Comparison of ENCODE assay signal across 8 cellular contexts in the genomic region with DNA sequence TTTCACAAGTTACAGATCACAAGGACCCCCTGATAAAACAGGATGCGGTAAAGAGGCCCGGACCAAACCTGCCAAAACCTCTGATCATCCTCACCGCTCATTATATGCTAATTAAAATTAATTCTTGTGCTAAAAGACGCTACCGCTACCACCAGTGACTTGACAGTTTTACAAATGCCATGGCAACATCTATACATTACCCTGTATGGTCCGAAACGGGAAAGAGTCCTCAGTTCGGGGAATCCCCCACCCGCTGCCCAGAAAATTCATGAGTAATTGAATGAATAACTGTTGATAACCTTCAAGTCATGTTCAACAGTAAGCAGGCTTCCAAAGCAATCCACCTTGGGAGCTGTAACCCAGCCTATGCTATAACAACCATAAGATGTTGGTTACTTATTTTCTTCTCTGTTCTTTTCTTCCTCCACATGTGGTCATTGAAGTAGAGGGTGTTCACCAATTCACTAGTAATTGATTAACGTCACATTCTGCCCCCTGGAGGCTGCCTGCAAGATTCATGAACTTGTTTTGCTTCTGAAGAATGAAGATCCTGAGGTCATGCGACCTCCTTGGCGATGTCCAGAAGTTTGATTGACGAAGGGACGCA. TPM values are rescaled to one million over a fixed set of nuclear protein-coding genes. Genes with fewer than 3 reads are reported as not detected.
DNase-seq lines count a peak whose midpoint lies in the region; ATAC-seq and TF ChIP-seq lines count a peak whose summit lies in the region.

No MANE protein-coding gene starts in this region.

- H3K9me3 ChIP-seq in prostate gland (no peaks in the 10 kb centered on the region), vagina (no peaks in the 10 kb centered on the region)

- TF ChIP-seq POLR2A in prostate gland (IDR thresholded peaks at IDR 0.05) = no peak
- no peak for TF ChIP-seq POLR2A in vagina (IDR thresholded peaks at IDR 0.05)

- TF ChIP-seq CTCF in BJ (IDR thresholded peaks at IDR 0.05; ENCODE audit: insufficient read depth, low read depth, low read length) (peak; percentile 59), endothelial cell (IDR thresholded peaks at IDR 0.05; ENCODE audit: unreplicated experiment) (peak; percentile 48), prostate gland (IDR thresholded peaks at IDR 0.05) (peak in 3 of 4 experiments; percentile 38 to 65 (median 50)), vagina (IDR thresholded peaks at IDR 0.05) (peak in 1 of 3 experiments; percentile 41)

- DNase-seq in BJ (ENCODE audit: low read depth) = no peak
- DNase-seq in NCI-H460 (ENCODE audit: extremely low read depth, low read depth) = peak; percentile 3
- DNase-seq in activated CD8-positive, alpha-beta T cell treated with anti-CD3 and anti-CD28 coated beads, Interleukin-2, amount 10 ng/mL, durations not matched to agents 7 days and 5 days = peak; percentile 91
- DNase-seq in endothelial cell (ENCODE audit: low spot score) = peak; percentile 71
- DNase-seq in prostate gland (ENCODE audit: low spot score) = peak; percentile 36
- DNase-seq in kidney glomerular epithelial cell (lab: John Stamatoyannopoulos, UW) = no peak
- DNase-seq in vagina (ENCODE audit: extremely low spot score in 2 of 2) = no peak

- intact Hi-C loops in prostate gland (cut with DNase I) (no loop called here), vagina (cut with DNase I) (no loop called here)

- peaks cover 48% of the 10 kb centered on the region for H3K4me1 Mint-ChIP-seq in activated CD8-positive, alpha-beta T cell treated with anti-CD3 and anti-CD28 coated beads, Interleukin-2, amount 10 ng/mL, durations not matched to agents 7 days and 5 days (ENCODE audit: low read depth)
- peaks cover 11% of the 10 kb centered on the region for H3K4me1 Mint-ChIP-seq in endothelial cell (ENCODE audit: unreplicated experiment)

- no peaks in the 10 kb centered on the region for H3K9me3 Mint-ChIP-seq in activated CD8-positive, alpha-beta T cell treated with anti-CD3 and anti-CD28 coated beads, Interleukin-2, amount 10 ng/mL, durations not matched to agents 7 days and 5 days (ENCODE audit: insufficient read depth)
- no peaks in the 10 kb centered on the region for H3K9me3 Mint-ChIP-seq in endothelial cell (ENCODE audit: unreplicated experiment)

- peak overlapping the region; percentile 62 for H3K4me3 Mint-ChIP-seq in activated CD8-positive, alpha-beta T cell treated with anti-CD3 and anti-CD28 coated beads, Interleukin-2, amount 10 ng/mL, durations not matched to agents 7 days and 5 days
- H3K4me3 Mint-ChIP-seq in endothelial cell (ENCODE audit: unreplicated experiment) = no peak overlapping the region

- no peaks in the 10 kb centered on the region for H3K27me3 Mint-ChIP-seq in activated CD8-positive, alpha-beta T cell treated with anti-CD3 and anti-CD28 coated beads, Interleukin-2, amount 10 ng/mL, durations not matched to agents 7 days and 5 days (ENCODE audit: low read depth)
- H3K27me3 Mint-ChIP-seq in endothelial cell (ENCODE audit: unreplicated experiment) = no peaks in the 10 kb centered on the region

- no peak overlapping the region for H3K27ac ChIP-seq in prostate gland
- no peak overlapping the region for H3K27ac ChIP-seq in vagina

- H3K4me1 ChIP-seq in prostate gland (replicated peaks) = no peaks in the 10 kb centered on the region
- H3K4me1 ChIP-seq in vagina = no peaks in the 10 kb centered on the region

- H3K36me3 ChIP-seq in BJ (ENCODE audit: control insufficient read depth, insufficient read depth, low read length) (no peaks in the 10 kb centered on the region), prostate gland (no peaks in the 10 kb centered on the region), vagina (no peaks in the 10 kb centered on the region)

- H3K27ac Mint-ChIP-seq in activated CD8-positive, alpha-beta T cell treated with anti-CD3 and anti-CD28 coated beads, Interleukin-2, amount 10 ng/mL, durations not matched to agents 7 days and 5 days = peak overlapping the region; percentile 84
- no peak overlapping the region for H3K27ac Mint-ChIP-seq in endothelial cell (ENCODE audit: unreplicated experiment)

- no peaks in the 10 kb centered on the region for H3K36me3 Mint-ChIP-seq in activated CD8-positive, alpha-beta T cell treated with anti-CD3 and anti-CD28 coated beads, Interleukin-2, amount 10 ng/mL, durations not matched to agents 7 days and 5 days (ENCODE audit: low read depth)
- H3K36me3 Mint-ChIP-seq in endothelial cell (ENCODE audit: low read depth, unreplicated experiment) = no peaks in the 10 kb centered on the region

- no peak overlapping the region for H3K4me3 ChIP-seq in BJ (ENCODE audit: low read depth, low read length)
- H3K4me3 ChIP-seq in prostate gland = no peak overlapping the region
- no peak overlapping the region for H3K4me3 ChIP-seq in vagina

- ATAC-seq in GM21423 (IDR thresholded peaks at IDR 0.05; ENCODE audit: unreplicated experiment) = peak; percentile 50
- ATAC-seq in activated CD8-positive, alpha-beta T cell treated with anti-CD3 and anti-CD28 coated beads, Interleukin-2, amount 10 ng/mL, durations not matched to agents 7 days and 5 days = peak; percentile 83

- 69% methylated on average over 14 of the region's 14 CpGs for WGBS in prostate gland

- CTCF ChIA-PET in BJ (lab: Yijun Ruan, JAX) = interaction anchor here (0.6 to 2.0 kb wide), 6 partner anchors 8 to 247 kb away, joined by 3 to 7 read pairs (median 4); no protein-coding TSS in a partner anchor
- CTCF ChIA-PET in activated CD8-positive, alpha-beta T cell treated with anti-CD3 and anti-CD28 coated beads, Interleukin-2, amount 10 ng/mL, durations not matched to agents 7 days and 5 days (lab: Charles Lee) = interaction anchor here (0.9 to 2.2 kb wide), 22 partner anchors 9 to 350 kb away, joined by 3 to 18 read pairs (median 4); a partner anchor contains a TSS

- H3K27me3 ChIP-seq in BJ (ENCODE audit: control insufficient read depth, insufficient read depth, low read length) = peaks cover 10% of the 10 kb centered on the region
- no peaks in the 10 kb centered on the region for H3K27me3 ChIP-seq in prostate gland (replicated peaks; ENCODE audit: insufficient read depth)
- H3K27me3 ChIP-seq in vagina = no peaks in the 10 kb centered on the region

- POLR2A ChIA-PET in BJ (lab: Charles Lee) = no interaction called here
- POLR2A ChIA-PET in activated CD8-positive, alpha-beta T cell treated with anti-CD3 and anti-CD28 coated beads, Interleukin-2, amount 10 ng/mL, durations not matched to agents 7 days and 5 days (lab: Charles Lee) = interaction anchor here (1.0 to 1.8 kb wide), 4 partner anchors 25 to 164 kb away, joined by 3 to 6 read pairs (median 4); a partner anchor contains a TSS

RNA-seq across cellular contexts. Expression of a gene that starts 20.6 kb away (rescaled TPM):
- 0.10 and 0.26 TPM in 2 replicates for polyA plus RNA-seq in BJ (2011; rRNA removed)
- not detected in 2 replicates for polyA minus RNA-seq in BJ (2011; rRNA and poly(A)+ RNA removed)
- total RNA-seq in NCI-H460 (2014; rRNA removed; shearing (Covaris generic)) = not detected in 2 replicates
- not detected in 2 replicates for polyA plus RNA-seq in NCI-H460 (2014; cell fraction: nucleus; rRNA removed)
- 10 to 100 TPM; 82.8 to 89.7 TPM for total RNA-seq in activated CD8-positive, alpha-beta T cell treated with anti-CD3 and anti-CD28 coated beads, Interleukin-2, amount 10 ng/mL, durations not matched to agents 7 days and 5 days
- not detected for total RNA-seq in endothelial cell (ENCODE audit: unreplicated experiment)
- 1 to 10 TPM in 1 of 2 donors, not detected in 1; 4.1 TPM for total RNA-seq in prostate gland
- not detected for total RNA-seq in vagina

RNA-seq across cellular contexts. Expression of a gene that starts 34.8 kb away (rescaled TPM):
- 4.2 and 5.3 TPM in 2 replicates for polyA plus RNA-seq in BJ (2011; rRNA removed)
- 4.7 and 5.0 TPM in 2 replicates for polyA minus RNA-seq in BJ (2011; rRNA and poly(A)+ RNA removed)
- 0.45 and 0.78 TPM in 2 replicates for total RNA-seq in NCI-H460 (2014; rRNA removed; shearing (Covaris generic))
- 1.6 and 6.5 TPM in 2 replicates for polyA plus RNA-seq in NCI-H460 (2014; cell fraction: nucleus; rRNA removed)
- 1 to 10 TPM; 8.6 to 8.7 TPM for total RNA-seq in activated CD8-positive, alpha-beta T cell treated with anti-CD3 and anti-CD28 coated beads, Interleukin-2, amount 10 ng/mL, durations not matched to agents 7 days and 5 days
- total RNA-seq in endothelial cell (ENCODE audit: unreplicated experiment) (3.5 TPM), prostate gland (100 to 1,000 TPM in 1 of 2 donors, 10 to 100 TPM in 1; 82.7 to 115 TPM), vagina (98.0 TPM)

RNA-seq across cellular contexts. Expression of a gene that starts 40.6 kb away (rescaled TPM):
- polyA plus RNA-seq in BJ (2011; rRNA removed) = 7.3 TPM in 2 replicates
- polyA minus RNA-seq in BJ (2011; rRNA and poly(A)+ RNA removed) = 3.1 and 4.5 TPM in 2 replicates
- total RNA-seq in NCI-H460 (2014; rRNA removed; shearing (Covaris generic)) = 0.95 and 1.2 TPM in 2 replicates
- 0.08 and 0.92 TPM in 2 replicates for polyA plus RNA-seq in NCI-H460 (2014; cell fraction: nucleus; rRNA removed)
- 100 to 1,000 TPM; 134 to 138 TPM for total RNA-seq in activated CD8-positive, alpha-beta T cell treated with anti-CD3 and anti-CD28 coated beads, Interleukin-2, amount 10 ng/mL, durations not matched to agents 7 days and 5 days
- 9.0 TPM for total RNA-seq in endothelial cell (ENCODE audit: unreplicated experiment)
- 10 to 100 TPM; 17.7 to 52.3 TPM for total RNA-seq in prostate gland
- 8.3 TPM for total RNA-seq in vagina

Comparison
In these comparisons a context has a peak if more than half of its experiments do, and no peak if none do; other contexts are left out.
1. DNase-seq: peak in NCI-H460 (single experiment), activated CD8-positive, alpha-beta T cell treated with anti-CD3 and anti-CD28 coated beads, Interleukin-2, amount 10 ng/mL, durations not matched to agents 7 days and 5 days (single experiment), endothelial cell (single experiment) and prostate gland (single experiment); none in BJ (single experiment), kidney glomerular epithelial cell (single experiment) and vagina (0 of 2).
2. RNA of a gene that starts 20.6 kb away (total RNA-seq): 82.8 to 89.7 TPM in activated CD8-positive, alpha-beta T cell treated with anti-CD3 and anti-CD28 coated beads, Interleukin-2, amount 10 ng/mL, durations not matched to agents 7 days and 5 days; 4.1 TPM in prostate gland, not detected in NCI-H460, not detected in endothelial cell (single experiment) and not detected in vagina (single experiment); every median in the first group is over 10 times any median in the second.
3. RNA of a gene that starts 34.8 kb away (total RNA-seq): 82.7 to 115 TPM in prostate gland and 98.0 TPM in vagina (single experiment); 8.6 to 8.7 TPM in activated CD8-positive, alpha-beta T cell treated with anti-CD3 and anti-CD28 coated beads, Interleukin-2, amount 10 ng/mL, durations not matched to agents 7 days and 5 days, 3.5 TPM in endothelial cell (single experiment) and 0.45 to 0.78 TPM in NCI-H460; every median in the first group is over 4 times any median in the second.